8 cellular contexts compared by ENCODE assay signal in genomic region chr1:151156515-151156819, GRCh38. TPM values are rescaled to one million over a fixed set of nuclear protein-coding genes. Genes with fewer than 3 reads are reported as not detected.
A peak's percentile ranks its signal among the peaks of the same experiment; 100 is the strongest.
DNase-seq lines count a peak whose midpoint lies in the region; ATAC-seq and TF ChIP-seq lines count a peak whose summit lies in the region.

Gene TNFAIP8L2 (plus strand): TSS chr1:151156649. CDS start chr1:151158698, 2,049 bp downstream.

- no peak for TF ChIP-seq CTCF in epithelial cell of esophagus (IDR thresholded peaks at IDR 0.05; ENCODE audit: insufficient read depth, low read depth, low read length, missing control alignments)

- ATAC-seq in GM19455 (IDR thresholded peaks at IDR 0.05; ENCODE audit: unreplicated experiment) = peak; percentile 54

- H3K4me1 Mint-ChIP-seq in IgD-negative memory B cell = peaks cover 26 to 31% (median 31%) of the 10 kb centered on the region in 3 donors
- H3K4me1 Mint-ChIP-seq in activated CD4-positive, alpha-beta T cell treated with anti-CD3 and anti-CD28 coated beads, Interleukin-2, amount 10 ng/mL, durations not matched to agents 24 days and 14 days = peaks cover 42% of the 10 kb centered on the region

- no peak within 1 kb of the TSS for H3K4me3 ChIP-seq in epithelial cell of esophagus (ENCODE audit: low read length)

- H3K27me3 Mint-ChIP-seq in IgD-negative memory B cell = no peaks in the 10 kb centered on the region
- H3K27me3 Mint-ChIP-seq in activated CD4-positive, alpha-beta T cell treated with anti-CD3 and anti-CD28 coated beads, Interleukin-2, amount 10 ng/mL, durations not matched to agents 24 days and 14 days = no peaks in the 10 kb centered on the region

- intact Hi-C loops in activated CD4-positive, alpha-beta T cell treated with anti-CD3 and anti-CD28 coated beads, Interleukin-2, amount 10 ng/mL, durations not matched to agents 24 days and 14 days (cut with micrococcal nuclease) = loop anchor here (1.0 to 5.0 kb wide), 9 partner anchors 9 to 594 kb away; partner anchors contain the start of genes CDC42SE1, LYSMD1, PIP5K1A and SEMA6C

- no peaks in the 10 kb centered on the region for H3K9me3 Mint-ChIP-seq in IgD-negative memory B cell
- no peaks in the 10 kb centered on the region for H3K9me3 Mint-ChIP-seq in activated CD4-positive, alpha-beta T cell treated with anti-CD3 and anti-CD28 coated beads, Interleukin-2, amount 10 ng/mL, durations not matched to agents 24 days and 14 days

- peak within 1 kb of the TSS; percentile 86 to 94 (median 93) for H3K4me3 Mint-ChIP-seq in IgD-negative memory B cell
- peak within 1 kb of the TSS; percentile 97 for H3K4me3 Mint-ChIP-seq in activated CD4-positive, alpha-beta T cell treated with anti-CD3 and anti-CD28 coated beads, Interleukin-2, amount 10 ng/mL, durations not matched to agents 24 days and 14 days

- peak; percentile 94 for DNase-seq in activated CD4-positive, alpha-beta T cell treated with anti-CD3 and anti-CD28 coated beads, Interleukin-2, amount 10 ng/mL, durations not matched to agents 24 days and 14 days
- peak; percentile 24 for DNase-seq in epithelial cell of esophagus (ENCODE audit: low read depth)
- DNase-seq in stimulated activated CD4-positive, alpha-beta T cell treated with anti-CD3 and anti-CD28 coated beads, Interleukin-15, amount 100 ng/mL, for 1 hour (ENCODE audit: low read depth in 1 of 2, low spot score in 1 of 2) = peak; percentile 48 to 59
- no peak for DNase-seq in NCI-H187 (lab: John Stamatoyannopoulos, UW)
- DNase-seq in dermis blood vessel endothelial cell = no peak
- DNase-seq in SK-N-DZ (ENCODE audit: low spot score) = no peak

- H3K27ac Mint-ChIP-seq in IgD-negative memory B cell = peak within 1 kb of the TSS; percentile 79 to 83 (median 80)
- peak within 1 kb of the TSS; percentile 96 for H3K27ac Mint-ChIP-seq in activated CD4-positive, alpha-beta T cell treated with anti-CD3 and anti-CD28 coated beads, Interleukin-2, amount 10 ng/mL, durations not matched to agents 24 days and 14 days

- peaks cover 8% of the 10 kb centered on the region for H3K36me3 Mint-ChIP-seq in IgD-negative memory B cell
- H3K36me3 Mint-ChIP-seq in activated CD4-positive, alpha-beta T cell treated with anti-CD3 and anti-CD28 coated beads, Interleukin-2, amount 10 ng/mL, durations not matched to agents 24 days and 14 days (ENCODE audit: low read depth) = peaks cover 41% of the 10 kb centered on the region

RNA-seq across cellular contexts. Expression of gene TNFAIP8L2, which starts in this region (rescaled TPM):
- 16.1 TPM for polyA plus RNA-seq in IgD-negative memory B cell
- total RNA-seq in activated CD4-positive, alpha-beta T cell treated with anti-CD3 and anti-CD28 coated beads, Interleukin-2, amount 10 ng/mL, durations not matched to agents 24 days and 14 days = 29.4 and 32.5 TPM in 2 replicates
- 0.14 TPM in 1 of 2 replicates, not detected in the other for total RNA-seq in dermis blood vessel endothelial cell
- polyA plus RNA-seq in SK-N-DZ (2014; cell fraction: cytosol; rRNA removed) = not detected in 2 replicates
- not detected in 2 replicates for polyA plus RNA-seq in SK-N-DZ (2014; cell fraction: nucleus; rRNA removed)

Comparison
In these comparisons a context has a peak if more than half of its experiments do, and no peak if none do; other contexts are left out.
1. RNA of gene TNFAIP8L2 (total RNA-seq): 29.4 to 32.5 TPM in activated CD4-positive, alpha-beta T cell treated with anti-CD3 and anti-CD28 coated beads, Interleukin-2, amount 10 ng/mL, durations not matched to agents 24 days and 14 days; 0.14 TPM in dermis blood vessel endothelial cell; every median in the first group is over 10 times any median in the second.
2. DNase-seq: peak in activated CD4-positive, alpha-beta T cell treated with anti-CD3 and anti-CD28 coated beads, Interleukin-2, amount 10 ng/mL, durations not matched to agents 24 days and 14 days (single experiment), epithelial cell of esophagus (single experiment) and stimulated activated CD4-positive, alpha-beta T cell treated with anti-CD3 and anti-CD28 coated beads, Interleukin-15, amount 100 ng/mL, for 1 hour (2 of 2); none in NCI-H187 (0 of 2), dermis blood vessel endothelial cell (single experiment) and SK-N-DZ (single experiment).